In the genomic region with DNA sequence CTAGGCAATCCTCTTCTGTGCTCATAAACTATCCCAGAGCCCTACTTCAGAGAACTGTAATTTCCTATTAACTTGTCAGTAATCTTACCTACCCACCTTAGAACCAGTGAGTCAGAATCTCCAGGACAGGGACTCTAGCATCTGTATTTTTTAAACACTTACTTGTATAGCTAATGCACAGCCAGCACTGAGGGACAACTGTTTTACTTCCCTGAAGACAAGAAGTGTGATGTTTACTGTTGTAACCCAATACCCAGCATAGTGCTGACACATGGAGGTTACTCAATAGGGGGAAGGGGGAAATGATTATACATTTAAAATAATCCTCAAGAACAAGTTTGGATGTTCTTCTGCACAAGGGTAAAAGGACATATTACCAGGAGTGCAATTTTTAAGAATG, we compare ENCODE assay signal across 11 cellular contexts.
DNase-seq lines count a peak whose midpoint lies in the region; ATAC-seq, FAIRE-seq and TF ChIP-seq lines count a peak whose summit lies in the region.
"Had no signal": no experiment of that assay in that cellular context is flagged by ENCODE, and none has a peak within 500 bp of the region (broad histone marks: within the 10 kb centered on the region; RNA-seq: fewer than 3 reads in every experiment).

No MANE protein-coding gene starts in this region.

- peak; percentile 5 for DNase-seq in NCI-H1105 treated with DMSO at 0.1 percent for 48 hours (lab: John Stamatoyannopoulos, UW)
- DNase-seq in NCI-H1105 (lab: John Stamatoyannopoulos, UW) = no peak
- DNase-seq in NCI-H2029 (lab: John Stamatoyannopoulos, UW) = peak; percentile 60
- DNase-seq in adipocyte (ENCODE audit: low read depth) = peak; percentile 79
- no peak for DNase-seq in pancreas
- no peak for DNase-seq in SW 1271 (lab: John Stamatoyannopoulos, UW)
- no peak for DNase-seq in epidermal melanocyte (ENCODE audit: insufficient read length, low spot score)
- DNase-seq: activated CD4-positive, alpha-beta memory T cell treated with anti-CD3 and anti-CD28 coated beads, Interleukin-2, amount 10 ng/mL, durations not matched to agents 7 days and 5 days; amniotic stem cell; Right ventricle myocardium superior had no signal

- H3K4me3 ChIP-seq in adipocyte (ENCODE audit: low read length) = no peak overlapping the region
- H3K4me3 ChIP-seq in pancreas = no peak overlapping the region

- H3K36me3 ChIP-seq in adipocyte (ENCODE audit: control insufficient read depth, insufficient read depth, low read length, severe bottlenecking) (no peaks in the 10 kb centered on the region), pancreas (no peaks in the 10 kb centered on the region)

- H3K4me1 ChIP-seq in adipocyte (ENCODE audit: control insufficient read depth, insufficient read depth, low read length) (peaks cover 26% of the 10 kb centered on the region), pancreas (peaks cover 0 to 5% (median 0%) of the 10 kb centered on the region in 3 donors)

- no peak for TF ChIP-seq CTCF in pancreas (IDR thresholded peaks at IDR 0.05)

- ATAC-seq in pancreas (peak in 3 of 4 donors; percentile 50 to 78 (median 61)), HG03460 (IDR thresholded peaks at IDR 0.05; ENCODE audit: unreplicated experiment) (no peak)

- H3K9me3 ChIP-seq in adipocyte (ENCODE audit: control insufficient read depth, low read length) (no peaks in the 10 kb centered on the region), pancreas (no peaks in the 10 kb centered on the region)

- H3K27me3 ChIP-seq in adipocyte (replicated peaks; ENCODE audit: control insufficient read depth, insufficient read depth, low read length) (no peaks in the 10 kb centered on the region), pancreas (no peaks in the 10 kb centered on the region)

- H3K9ac ChIP-seq in adipocyte (ENCODE audit: low read length) = no peak overlapping the region

- intact Hi-C loops in pancreas (cut with DNase I) = no loop called here

- FAIRE-seq in pancreas (lab: Jason Lieb, UNC) = no peak

- H3K27ac ChIP-seq in pancreas = no peak overlapping the region

Comparison
In these comparisons a context has a peak if more than half of its experiments do, and no peak if none do; other contexts are left out.
1. DNase-seq: peak in NCI-H1105 treated with DMSO at 0.1 percent for 48 hours (single experiment), NCI-H2029 (single experiment) and adipocyte (single experiment); none in NCI-H1105 (single experiment), pancreas (0 of 6), SW 1271 (0 of 2) and epidermal melanocyte (single experiment).